In genomic region chr17:78128616-78129384, GRCh38 we compare ENCODE assay signal across 1 cellular context.
A peak's percentile ranks its signal among the peaks of the same experiment; 100 is the strongest.
TF ChIP-seq lines count a peak whose summit lies in the region.

Gene TMC6, minus strand, starts transcription at chr17:78128755. Its CDS starts 1,923 bp downstream, at chr17:78126832.

TF ChIP-seq in HepG2, 621 proteins besides CTCF, POLR2A, EP300 and RAD21 (continued from another document and continues in another):
- TF ChIP-seq RFXANK (CRISPR knock-in tag; IDR thresholded peaks at IDR 0.05) (no peak), ZNF225 (CRISPR knock-in tag; IDR thresholded peaks at IDR 0.05) (0 out of 2 replicates have a peak, but pooled peaks have one; percentile 47), BRCA1 (CRISPR knock-in tag; IDR thresholded peaks at IDR 0.05) (no peak), MAFK (conservative IDR thresholded peaks at IDR 0.05 in 1 of 2, IDR thresholded peaks at IDR 0.05 in 1 of 2; ENCODE audit: low read length in 2 of 2) (no peak), KLF15 (CRISPR knock-in tag; IDR thresholded peaks at IDR 0.05; ENCODE audit: borderline replicate concordance) (no peak), MLLT10 (CRISPR knock-in tag; IDR thresholded peaks at IDR 0.05) (no peak), ZNF775 (CRISPR knock-in tag; IDR thresholded peaks at IDR 0.05; ENCODE audit: borderline replicate concordance) (no peak), SMYD3 (CRISPR knock-in tag; IDR thresholded peaks at IDR 0.05) (0 out of 2 replicates have a peak, but pooled peaks have one; percentile 51), NR0B2 (CRISPR knock-in tag; IDR thresholded peaks at IDR 0.05) (no peak; the same call in 1 of the 2 replicates), ONECUT2 (CRISPR knock-in tag; IDR thresholded peaks at IDR 0.05) (no peak), MIER3 (CRISPR knock-in tag; IDR thresholded peaks at IDR 0.05; ENCODE audit: borderline replicate concordance) (no peak), HHEX (CRISPR knock-in tag; IDR thresholded peaks at IDR 0.05) (no peak; the same call in 1 of the 2 replicates), ZSCAN12 (CRISPR knock-in tag; IDR thresholded peaks at IDR 0.05) (no peak), ATF7-NPFF (CRISPR knock-in tag; IDR thresholded peaks at IDR 0.05; ENCODE audit: low read depth) (peak; percentile 49), ETV5 (CRISPR knock-in tag; IDR thresholded peaks at IDR 0.05; ENCODE audit: borderline replicate concordance) (peak; percentile 90), RFXAP (CRISPR knock-in tag; IDR thresholded peaks at IDR 0.05; ENCODE audit: borderline replicate concordance) (no peak), KMT2B (CRISPR knock-in tag; IDR thresholded peaks at IDR 0.05) (no peak), POGK (CRISPR knock-in tag; conservative IDR thresholded peaks at IDR 0.05) (no peak), CREB3 (CRISPR knock-in tag; IDR thresholded peaks at IDR 0.05) (no peak), KDM3A (CRISPR knock-in tag; IDR thresholded peaks at IDR 0.05; ENCODE audit: low read depth) (no peak; the same call in 1 of the 2 replicates), PRDM10 (CRISPR knock-in tag; IDR thresholded peaks at IDR 0.05; ENCODE audit: low read depth) (no peak), ZNF556 (CRISPR knock-in tag; IDR thresholded peaks at IDR 0.05; ENCODE audit: borderline replicate concordance) (no peak; the same call in 1 of the 2 replicates), IRF2 (CRISPR knock-in tag; IDR thresholded peaks at IDR 0.05) (peak; percentile 63; the same call in 1 of the 2 replicates), TIGD3 (CRISPR knock-in tag; IDR thresholded peaks at IDR 0.05; ENCODE audit: borderline replicate concordance) (no peak), ELF3 (CRISPR knock-in tag; IDR thresholded peaks at IDR 0.05) (peak; percentile 60; the same call in 1 of the 2 replicates), ZNF282 (IDR thresholded peaks at IDR 0.05; ENCODE audit: partially characterized antibody) (no peak), ZNF550 (CRISPR knock-in tag; IDR thresholded peaks at IDR 0.05; ENCODE audit: borderline replicate concordance) (no peak), CCDC6 (CRISPR knock-in tag; IDR thresholded peaks at IDR 0.05) (peak; percentile 75; the same call in 1 of the 2 replicates), KDM1A (CRISPR knock-in tag; IDR thresholded peaks at IDR 0.05) (no peak; the same call in none of the 2 replicates), U2AF2 (IDR thresholded peaks at IDR 0.05; ENCODE audit: low read depth, low read length) (no peak), TBP (CRISPR knock-in tag; IDR thresholded peaks at IDR 0.05) (no peak), HIVEP1 (CRISPR knock-in tag; IDR thresholded peaks at IDR 0.05) (no peak; the same call in 1 of the 2 replicates), KDM5A (IDR thresholded peaks at IDR 0.05; ENCODE audit: borderline replicate concordance, low read length) (no peak; the same call in 1 of the 2 replicates), ZFP62 (CRISPR knock-in tag; IDR thresholded peaks at IDR 0.05) (no peak), ZNF331 (CRISPR knock-in tag; IDR thresholded peaks at IDR 0.05) (peak; percentile 43; the same call in 1 of the 2 replicates), MATR3 (CRISPR knock-in tag; IDR thresholded peaks at IDR 0.05) (no peak), HNF4A (CRISPR knock-in tag; IDR thresholded peaks at IDR 0.05) (peak; percentile 4; the same call in 1 of the 2 replicates), YY1 (IDR thresholded peaks at IDR 0.05; ENCODE audit: insufficient read depth, insufficient replicate concordance, low read depth, low read length) (peak; percentile 13), TRIM22 (IDR thresholded peaks at IDR 0.05) (no peak)
- TF ChIP-seq, protein P1, sequence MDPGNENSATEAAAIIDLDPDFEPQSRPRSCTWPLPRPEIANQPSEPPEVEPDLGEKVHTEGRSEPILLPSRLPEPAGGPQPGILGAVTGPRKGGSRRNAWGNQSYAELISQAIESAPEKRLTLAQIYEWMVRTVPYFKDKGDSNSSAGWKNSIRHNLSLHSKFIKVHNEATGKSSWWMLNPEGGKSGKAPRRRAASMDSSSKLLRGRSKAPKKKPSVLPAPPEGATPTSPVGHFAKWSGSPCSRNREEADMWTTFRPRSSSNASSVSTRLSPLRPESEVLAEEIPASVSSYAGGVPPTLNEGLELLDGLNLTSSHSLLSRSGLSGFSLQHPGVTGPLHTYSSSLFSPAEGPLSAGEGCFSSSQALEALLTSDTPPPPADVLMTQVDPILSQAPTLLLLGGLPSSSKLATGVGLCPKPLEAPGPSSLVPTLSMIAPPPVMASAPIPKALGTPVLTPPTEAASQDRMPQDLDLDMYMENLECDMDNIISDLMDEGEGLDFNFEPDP (CRISPR knock-in tag; conservative IDR thresholded peaks at IDR 0.05): no peak
- TF ChIP-seq, protein P2, sequence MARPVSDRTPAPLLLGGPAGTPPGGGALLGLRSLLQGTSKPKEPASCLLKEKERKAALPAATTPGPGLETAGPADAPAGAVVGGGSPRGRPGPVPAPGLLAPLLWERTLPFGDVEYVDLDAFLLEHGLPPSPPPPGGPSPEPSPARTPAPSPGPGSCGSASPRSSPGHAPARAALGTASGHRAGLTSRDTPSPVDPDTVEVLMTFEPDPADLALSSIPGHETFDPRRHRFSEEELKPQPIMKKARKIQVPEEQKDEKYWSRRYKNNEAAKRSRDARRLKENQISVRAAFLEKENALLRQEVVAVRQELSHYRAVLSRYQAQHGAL (CRISPR knock-in tag; IDR thresholded peaks at IDR 0.05; ENCODE audit: not compliant biosample characterization): peak; percentile 51
- TF ChIP-seq, protein P3, sequence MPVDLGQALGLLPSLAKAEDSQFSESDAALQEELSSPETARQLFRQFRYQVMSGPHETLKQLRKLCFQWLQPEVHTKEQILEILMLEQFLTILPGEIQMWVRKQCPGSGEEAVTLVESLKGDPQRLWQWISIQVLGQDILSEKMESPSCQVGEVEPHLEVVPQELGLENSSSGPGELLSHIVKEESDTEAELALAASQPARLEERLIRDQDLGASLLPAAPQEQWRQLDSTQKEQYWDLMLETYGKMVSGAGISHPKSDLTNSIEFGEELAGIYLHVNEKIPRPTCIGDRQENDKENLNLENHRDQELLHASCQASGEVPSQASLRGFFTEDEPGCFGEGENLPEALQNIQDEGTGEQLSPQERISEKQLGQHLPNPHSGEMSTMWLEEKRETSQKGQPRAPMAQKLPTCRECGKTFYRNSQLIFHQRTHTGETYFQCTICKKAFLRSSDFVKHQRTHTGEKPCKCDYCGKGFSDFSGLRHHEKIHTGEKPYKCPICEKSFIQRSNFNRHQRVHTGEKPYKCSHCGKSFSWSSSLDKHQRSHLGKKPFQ (CRISPR knock-in tag; IDR thresholded peaks at IDR 0.05; ENCODE audit: insufficient replicate concordance): peak; percentile 83
- TF ChIP-seq, protein P4, sequence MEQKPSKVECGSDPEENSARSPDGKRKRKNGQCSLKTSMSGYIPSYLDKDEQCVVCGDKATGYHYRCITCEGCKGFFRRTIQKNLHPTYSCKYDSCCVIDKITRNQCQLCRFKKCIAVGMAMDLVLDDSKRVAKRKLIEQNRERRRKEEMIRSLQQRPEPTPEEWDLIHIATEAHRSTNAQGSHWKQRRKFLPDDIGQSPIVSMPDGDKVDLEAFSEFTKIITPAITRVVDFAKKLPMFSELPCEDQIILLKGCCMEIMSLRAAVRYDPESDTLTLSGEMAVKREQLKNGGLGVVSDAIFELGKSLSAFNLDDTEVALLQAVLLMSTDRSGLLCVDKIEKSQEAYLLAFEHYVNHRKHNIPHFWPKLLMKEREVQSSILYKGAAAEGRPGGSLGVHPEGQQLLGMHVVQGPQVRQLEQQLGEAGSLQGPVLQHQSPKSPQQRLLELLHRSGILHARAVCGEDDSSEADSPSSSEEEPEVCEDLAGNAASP (CRISPR knock-in tag; IDR thresholded peaks at IDR 0.05; ENCODE audit: borderline replicate concordance): no peak; the same call in 1 of the 2 replicates
- TF ChIP-seq, protein P5, sequence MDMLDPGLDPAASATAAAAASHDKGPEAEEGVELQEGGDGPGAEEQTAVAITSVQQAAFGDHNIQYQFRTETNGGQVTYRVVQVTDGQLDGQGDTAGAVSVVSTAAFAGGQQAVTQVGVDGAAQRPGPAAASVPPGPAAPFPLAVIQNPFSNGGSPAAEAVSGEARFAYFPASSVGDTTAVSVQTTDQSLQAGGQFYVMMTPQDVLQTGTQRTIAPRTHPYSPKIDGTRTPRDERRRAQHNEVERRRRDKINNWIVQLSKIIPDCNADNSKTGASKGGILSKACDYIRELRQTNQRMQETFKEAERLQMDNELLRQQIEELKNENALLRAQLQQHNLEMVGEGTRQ (IDR thresholded peaks at IDR 0.05; ENCODE audit: low read depth, low read length): peak; percentile 83
- TF ChIP-seq, protein P5 (CRISPR knock-in tag; IDR thresholded peaks at IDR 0.05; ENCODE audit: borderline replicate concordance): peak; percentile 66; the same call in 1 of the 2 replicates
